ENCODE assay signal across 7 cellular contexts in the genomic region with DNA sequence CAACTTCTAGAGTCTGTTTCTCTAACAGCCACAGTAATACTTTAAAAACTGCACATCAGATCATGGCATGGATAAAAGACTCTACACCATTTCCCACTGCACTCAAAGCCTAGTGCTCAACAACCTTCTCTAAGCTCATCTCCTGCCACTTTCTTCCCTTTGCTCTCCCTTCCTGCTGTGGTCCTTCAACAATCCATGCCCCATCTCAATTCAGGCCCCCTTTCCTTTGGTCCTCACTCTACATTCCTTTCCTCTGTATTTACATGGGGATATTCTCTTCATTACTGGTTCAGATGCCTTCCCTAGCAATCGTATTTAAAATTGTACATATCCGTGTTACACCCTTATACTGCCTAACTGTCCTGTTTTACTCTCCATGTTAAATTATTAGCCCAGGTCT.
"Had no signal": no experiment of that assay in that cellular context is flagged by ENCODE, and none has a peak within 500 bp of the region (broad histone marks: within the 10 kb centered on the region; RNA-seq: fewer than 3 reads in every experiment).

No MANE protein-coding gene starts in this region.

- DNase-seq: GM23248, GOT3, H9, HCEC 1CT, KG1 had no signal

- H3K4me3 ChIP-seq: GM23248 had no signal

- FAIRE-seq: H54, HTR-8/SVneo had no signal

- H3K9ac ChIP-seq: GM23248 had no signal

- H2AFZ ChIP-seq: GM23248 had no signal

- H3K27ac ChIP-seq: GM23248 had no signal
